In genomic region chr22:26164174-26164573, GRCh38 we compare ENCODE assay signal across 25 cellular contexts. TPM values are rescaled to one million over a fixed set of nuclear protein-coding genes. Genes with fewer than 3 reads are reported as not detected.
"Had no signal": no experiment of that assay in that cellular context is flagged by ENCODE, and none has a peak within 500 bp of the region (broad histone marks: within the 10 kb centered on the region; RNA-seq: fewer than 3 reads in every experiment).

No MANE protein-coding gene starts in this region.

- H3K36me3 ChIP-seq: esophagus muscularis mucosa, gastroesophageal sphincter, heart left ventricle, left lung, lower lobe of right lung had no signal

- ATAC-seq: foreskin keratinocyte, gastroesophageal sphincter, heart left ventricle, left colon, left lung, left ventricle myocardium superior, lower lobe of right lung, mucosa of descending colon had no signal

- H3K4me3 ChIP-seq: coronary artery, dorsolateral prefrontal cortex, esophagus muscularis mucosa, gastroesophageal sphincter, heart left ventricle, hepatocyte, left lung, lower lobe of right lung, mucosa of descending colon had no signal

- FAIRE-seq: colon, endothelial cell of umbilical vein, frontal cortex, kidney had no signal

- H3K9me3 ChIP-seq: esophagus muscularis mucosa, gastroesophageal sphincter, heart left ventricle, left lung, lower lobe of right lung, mucosa of descending colon had no signal

- H3K27ac ChIP-seq: coronary artery, dorsolateral prefrontal cortex, esophagus muscularis mucosa, foreskin keratinocyte, gastroesophageal sphincter, heart left ventricle, hepatocyte, left lung, lower lobe of right lung had no signal

- H3K4me2 ChIP-seq: hepatocyte had no signal

- H2AFZ ChIP-seq: hepatocyte had no signal

- H3K79me2 ChIP-seq: hepatocyte had no signal

- DNase-seq: dermis blood vessel endothelial cell; dorsolateral prefrontal cortex; effector CD4-positive, alpha-beta T cell; effector memory CD4-positive, alpha-beta T cell; foreskin keratinocyte; heart left ventricle; hypothalamus; immature natural killer cell; islet precursor cell; kidney; kidney glomerular epithelial cell; left colon; left lung; left ventricle myocardium superior; lower lobe of right lung; mesenchymal stem cell; mucosa of descending colon had no signal

RNA-seq across cellular contexts. Expression of gene SEZ6L, which starts 5.1 kb away (rescaled TPM):
- polyA plus RNA-seq: endothelial cell of umbilical vein, fibroblast of lung, foreskin keratinocyte had no signal
